ENCODE assay signal across 1 cellular context in genomic region chr16:9484901-9485300, GRCh38.
TF ChIP-seq lines count a peak whose summit lies in the region.

No MANE protein-coding gene starts in this region.

TF ChIP-seq in GM23338, 12 proteins besides CTCF, POLR2A, EP300 and RAD21 (continued from another document):
- no peak for TF ChIP-seq REST (IDR thresholded peaks at IDR 0.05; ENCODE audit: unreplicated experiment)
- TF ChIP-seq ZNF462 (CRISPR knock-in tag; IDR thresholded peaks at IDR 0.05) = no peak
- no peak for TF ChIP-seq EZH2phosphoT487 (IDR thresholded peaks at IDR 0.05; ENCODE audit: unreplicated experiment)
TF ChIP-seq in GM23338: peak in this region for 0.
